Comparison of ENCODE assay signal across 9 cellular contexts in genomic region chrX:110180928-110181310, GRCh38.
DNase-seq lines count a peak whose midpoint lies in the region; ATAC-seq and TF ChIP-seq lines count a peak whose summit lies in the region.
"Had no signal": no experiment of that assay in that cellular context is flagged by ENCODE, and none has a peak within 500 bp of the region (broad histone marks: within the 10 kb centered on the region; RNA-seq: fewer than 3 reads in every experiment).

No MANE protein-coding gene starts in this region.

- H3K36me3 Mint-ChIP-seq in activated T-cell treated with anti-CD3 and anti-CD28 coated beads, Interleukin-2, amount 50 U/mL, for 24 hours (ENCODE audit: low read depth): peaks cover 8% of the 10 kb centered on the region

- H3K36me3 ChIP-seq in transverse colon: no peaks in the 10 kb centered on the region

- H3K4me3 ChIP-seq in fibroblast of the aortic adventitia (ENCODE audit: low read depth, low read length) (no peak overlapping the region), transverse colon (no peak overlapping the region)

- no peak for TF ChIP-seq POLR2A in transverse colon (IDR thresholded peaks at IDR 0.05)

- no peaks in the 10 kb centered on the region for H3K27me3 ChIP-seq in transverse colon

- DNase-seq in ELF-1 (ENCODE audit: low read depth, low spot score): peak; percentile 15
- peak; percentile 58 for DNase-seq in fibroblast of the aortic adventitia (ENCODE audit: low read depth)
- no peak for DNase-seq in posterior vena cava (ENCODE audit: low spot score)
- no peak for DNase-seq in activated T-cell treated with anti-CD3 and anti-CD28 coated beads, Interleukin-2, amount 50 U/mL, for 24 hours
- DNase-seq in central memory CD4-positive, alpha-beta T cell: no peak
- DNase-seq in transverse colon: no peak
- DNase-seq: KG1 had no signal

- intact Hi-C loops in posterior vena cava (cut with DNase I): no loop called here
- intact Hi-C loops in transverse colon (cut with DNase I; ENCODE audit: low total_unique reads): no loop called here

- H3K27me3 Mint-ChIP-seq in activated T-cell treated with anti-CD3 and anti-CD28 coated beads, Interleukin-2, amount 50 U/mL, for 24 hours: peaks cover 14% of the 10 kb centered on the region

- no peak overlapping the region for H3K4me3 Mint-ChIP-seq in activated T-cell treated with anti-CD3 and anti-CD28 coated beads, Interleukin-2, amount 50 U/mL, for 24 hours

- H3K4me1 Mint-ChIP-seq in activated T-cell treated with anti-CD3 and anti-CD28 coated beads, Interleukin-2, amount 50 U/mL, for 24 hours (ENCODE audit: low read depth): peaks cover 18% of the 10 kb centered on the region

- ATAC-seq in GM21619 (IDR thresholded peaks at IDR 0.05; ENCODE audit: unreplicated experiment) (peak; percentile 88), HG03521 (IDR thresholded peaks at IDR 0.05; ENCODE audit: unreplicated experiment) (peak; percentile 80)

- H3K27ac ChIP-seq in transverse colon: no peak overlapping the region

- H3K9me3 ChIP-seq in transverse colon: no peaks in the 10 kb centered on the region

- peaks cover 4% of the 10 kb centered on the region for H3K9me3 Mint-ChIP-seq in activated T-cell treated with anti-CD3 and anti-CD28 coated beads, Interleukin-2, amount 50 U/mL, for 24 hours

- WGBS in transverse colon (ENCODE audit: low coverage in 1 of 2), 2 donors: 64% methylated on average over 6 of the region's 6 CpGs; no CpG with 5 or more reads in 1 of the 2 donors

- no peak for TF ChIP-seq EP300 in transverse colon (IDR thresholded peaks at IDR 0.05; ENCODE audit: low read depth)

- H3K4me1 ChIP-seq in transverse colon: no peaks in the 10 kb centered on the region

- in situ Hi-C loops in transverse colon (cut with MboI; ENCODE audit: low pct_ligation_motif_present in 1 of 4, low pct_unique_long_range_greater_than_20kb in 1 of 4, low sequenced_read_pairs in 3 of 4): no loop called here

- H3K27ac Mint-ChIP-seq in activated T-cell treated with anti-CD3 and anti-CD28 coated beads, Interleukin-2, amount 50 U/mL, for 24 hours: no peak overlapping the region

- TF ChIP-seq CTCF in fibroblast of the aortic adventitia (IDR thresholded peaks at IDR 0.05; ENCODE audit: insufficient read depth, low read length) (no peak), transverse colon (IDR thresholded peaks at IDR 0.05) (no peak)

Comparison
In these comparisons a context has a peak if more than half of its experiments do, and no peak if none do; other contexts are left out.
1. DNase-seq: peak in ELF-1 (single experiment) and fibroblast of the aortic adventitia (single experiment); none in posterior vena cava (single experiment), activated T-cell treated with anti-CD3 and anti-CD28 coated beads, Interleukin-2, amount 50 U/mL, for 24 hours (single experiment), central memory CD4-positive, alpha-beta T cell (single experiment) and transverse colon (single experiment).